In genomic region chr7:35723011-35723410, GRCh38 we compare ENCODE assay signal across 10 cellular contexts. TPM values are rescaled to one million over a fixed set of nuclear protein-coding genes. Genes with fewer than 3 reads are reported as not detected.
DNase-seq lines count a peak whose midpoint lies in the region; ATAC-seq lines count a peak whose summit lies in the region.
"Had no signal": no experiment of that assay in that cellular context is flagged by ENCODE, and none has a peak within 500 bp of the region (broad histone marks: within the 10 kb centered on the region; RNA-seq: fewer than 3 reads in every experiment).

No MANE protein-coding gene starts in this region.

- ATAC-seq in GM19463 (IDR thresholded peaks at IDR 0.05; ENCODE audit: unreplicated experiment) (no peak), left colon (no peak), GM18511 (IDR thresholded peaks at IDR 0.05; ENCODE audit: unreplicated experiment) (no peak)
- ATAC-seq: mucosa of descending colon had no signal

- no peaks in the 10 kb centered on the region for H3K27me3 Mint-ChIP-seq in CD4-positive, alpha-beta memory T cell
- H3K27me3 Mint-ChIP-seq in activated CD4-positive, alpha-beta memory T cell treated with anti-CD3 and anti-CD28 coated beads, Interleukin-2, amount 10 ng/mL, durations not matched to agents 7 days and 5 days: no peaks in the 10 kb centered on the region

- H3K36me3 Mint-ChIP-seq in CD4-positive, alpha-beta memory T cell: no peaks in the 10 kb centered on the region
- H3K36me3 Mint-ChIP-seq in activated CD4-positive, alpha-beta memory T cell treated with anti-CD3 and anti-CD28 coated beads, Interleukin-2, amount 10 ng/mL, durations not matched to agents 7 days and 5 days (ENCODE audit: low read depth): no peaks in the 10 kb centered on the region

- H3K27ac Mint-ChIP-seq in CD4-positive, alpha-beta memory T cell: peak overlapping the region in 6 of 7 donors; percentile 42 to 75 (median 53)
- peak overlapping the region; percentile 23 for H3K27ac Mint-ChIP-seq in activated CD4-positive, alpha-beta memory T cell treated with anti-CD3 and anti-CD28 coated beads, Interleukin-2, amount 10 ng/mL, durations not matched to agents 7 days and 5 days

- POLR2A ChIA-PET in CD4-positive, alpha-beta memory T cell (lab: Charles Lee; ENCODE audit: partially characterized antibody): interaction anchor here (1.3 to 2.5 kb wide), 2 partner anchors 13 to 78 kb away, joined by 3 to 15 read pairs; partner anchors contain the start of gene SEPTIN7
- POLR2A ChIA-PET in activated CD4-positive, alpha-beta memory T cell treated with anti-CD3 and anti-CD28 coated beads, Interleukin-2, amount 10 ng/mL, durations not matched to agents 7 days and 5 days (lab: Charles Lee): interaction anchor here (1.0 to 4.9 kb wide), 5 partner anchors 13 to 82 kb away, joined by 3 to 50 read pairs (median 15); partner anchors contain the start of gene SEPTIN7

- H3K27ac ChIP-seq in CD4-positive, alpha-beta memory T cell (ENCODE audit: low read depth, low read length): no peak overlapping the region
- H3K27ac ChIP-seq: thyroid gland had no signal

- H3K9me3 Mint-ChIP-seq in CD4-positive, alpha-beta memory T cell: peaks cover 0 to 4% (median 0%) of the 10 kb centered on the region in 8 donors
- H3K9me3 Mint-ChIP-seq in activated CD4-positive, alpha-beta memory T cell treated with anti-CD3 and anti-CD28 coated beads, Interleukin-2, amount 10 ng/mL, durations not matched to agents 7 days and 5 days: no peaks in the 10 kb centered on the region

- intact Hi-C loops in CD4-positive, alpha-beta memory T cell (cut with micrococcal nuclease): no loop called here
- intact Hi-C loops in left colon (cut with DNase I, micrococcal nuclease): no loop called here

- no peaks in the 10 kb centered on the region for H3K36me3 ChIP-seq in CD4-positive, alpha-beta memory T cell (ENCODE audit: insufficient read depth, low read length)
- H3K36me3 ChIP-seq: thyroid gland had no signal

- peak; percentile 27 to 56 (median 39) for DNase-seq in CD4-positive, alpha-beta memory T cell
- peak; percentile 56 for DNase-seq in HCEC 1CT
- no peak for DNase-seq in activated CD4-positive, alpha-beta memory T cell treated with anti-CD3 and anti-CD28 coated beads, Interleukin-2, amount 10 ng/mL, durations not matched to agents 7 days and 5 days
- DNase-seq in iris pigment epithelial cell (ENCODE audit: low read depth): peak; percentile 63
- no peak for DNase-seq in left colon
- DNase-seq: mucosa of descending colon, NCI-H2081 treated with DMSO at 0.1 percent for 48 hours, thyroid gland had no signal

- H3K4me1 Mint-ChIP-seq in CD4-positive, alpha-beta memory T cell: peaks cover 22 to 45% (median 36%) of the 10 kb centered on the region in 4 donors
- peaks cover 56% of the 10 kb centered on the region for H3K4me1 Mint-ChIP-seq in activated CD4-positive, alpha-beta memory T cell treated with anti-CD3 and anti-CD28 coated beads, Interleukin-2, amount 10 ng/mL, durations not matched to agents 7 days and 5 days

- no peaks in the 10 kb centered on the region for H3K9me3 ChIP-seq in CD4-positive, alpha-beta memory T cell (ENCODE audit: control insufficient read depth in 1 of 2, low read length in 2 of 2)
- H3K9me3 ChIP-seq: mucosa of descending colon, thyroid gland had no signal

- no peaks in the 10 kb centered on the region for H3K27me3 ChIP-seq in CD4-positive, alpha-beta memory T cell (ENCODE audit: insufficient read depth, low read length)
- H3K27me3 ChIP-seq: thyroid gland had no signal

- H3K4me3 ChIP-seq in CD4-positive, alpha-beta memory T cell (ENCODE audit: low read length in 2 of 2): no peak overlapping the region
- H3K4me3 ChIP-seq: mucosa of descending colon, thyroid gland had no signal

- CTCF ChIA-PET in CD4-positive, alpha-beta memory T cell (lab: Charles Lee; ENCODE audit: partially characterized antibody): interaction anchor here (1.0 to 6.2 kb wide), 5 partner anchors 11 to 182 kb away, joined by 3 to 53 read pairs (median 5); no protein-coding TSS in a partner anchor
- CTCF ChIA-PET in activated CD4-positive, alpha-beta memory T cell treated with anti-CD3 and anti-CD28 coated beads, Interleukin-2, amount 10 ng/mL, durations not matched to agents 7 days and 5 days (lab: Charles Lee): interaction anchor here (1.1 to 7.4 kb wide), 5 partner anchors 13 to 78 kb away, joined by 3 to 86 read pairs (median 4); partner anchors contain the start of gene SEPTIN7

- H3K4me3 Mint-ChIP-seq in CD4-positive, alpha-beta memory T cell: peak overlapping the region in 1 of 8 donors; percentile 23
- no peak overlapping the region for H3K4me3 Mint-ChIP-seq in activated CD4-positive, alpha-beta memory T cell treated with anti-CD3 and anti-CD28 coated beads, Interleukin-2, amount 10 ng/mL, durations not matched to agents 7 days and 5 days

- H3K4me1 ChIP-seq in CD4-positive, alpha-beta memory T cell (ENCODE audit: insufficient read depth, low read length): peaks cover 38% of the 10 kb centered on the region
- H3K4me1 ChIP-seq: thyroid gland had no signal

RNA-seq across cellular contexts. Expression of gene HERPUD2, which starts 28.1 kb away (rescaled TPM):
- total RNA-seq in CD4-positive, alpha-beta memory T cell: 10 to 100 TPM; 67.3 to 71.8 TPM
- 10 to 100 TPM; 89.2 to 99.2 TPM for polyA plus RNA-seq in CD4-positive, alpha-beta memory T cell
- total RNA-seq in activated CD4-positive, alpha-beta memory T cell treated with anti-CD3 and anti-CD28 coated beads, Interleukin-2, amount 10 ng/mL, durations not matched to agents 7 days and 5 days: 10 to 100 TPM; 48.0 to 49.8 TPM
- 10 to 100 TPM; 23.2 to 30.9 TPM for total RNA-seq in left colon

Comparison
In these comparisons a context has a peak if more than half of its experiments do, and no peak if none do; other contexts are left out.
1. DNase-seq: peak in CD4-positive, alpha-beta memory T cell (5 of 5), HCEC 1CT (single experiment) and iris pigment epithelial cell (single experiment); none in activated CD4-positive, alpha-beta memory T cell treated with anti-CD3 and anti-CD28 coated beads, Interleukin-2, amount 10 ng/mL, durations not matched to agents 7 days and 5 days (single experiment) and left colon (0 of 2).